In genomic region chr6:111710439-111710838, GRCh38 we compare ENCODE assay signal across 9 cellular contexts.
DNase-seq lines count a peak whose midpoint lies in the region; ATAC-seq, FAIRE-seq and TF ChIP-seq lines count a peak whose summit lies in the region.
"Had no signal": no experiment of that assay in that cellular context is flagged by ENCODE, and none has a peak within 500 bp of the region (broad histone marks: within the 10 kb centered on the region; RNA-seq: fewer than 3 reads in every experiment).

No MANE protein-coding gene starts in this region.

- peak overlapping the region; percentile 49 for H3K27ac Mint-ChIP-seq in activated T-helper 2 cell treated with anti-CD3 and anti-CD28 coated beads, Interferon-gamma antibody, Interleukin-2, Interleukin-4, amounts not matched to agents 10 μg/mL and 5 μg/mL and 100 μg/mL, durations not matched to agents 14 hours and 24 hours and 36 hours

- no peaks in the 10 kb centered on the region for H3K27me3 ChIP-seq in HepG2 (ENCODE audit: control insufficient read depth in 1 of 2, insufficient read depth in 2 of 2, low read length in 2 of 2)
- H3K27me3 ChIP-seq in right lobe of liver = no peaks in the 10 kb centered on the region
- H3K27me3 ChIP-seq in liver (ENCODE audit: control insufficient read depth in 4 of 4, insufficient read depth in 4 of 4, low read length in 3 of 4) = no peaks in the 10 kb centered on the region
- no peaks in the 10 kb centered on the region for H3K27me3 ChIP-seq in uterus
- H3K27me3 ChIP-seq in thyroid gland = no peaks in the 10 kb centered on the region

- H3K4me1 Mint-ChIP-seq in activated T-helper 2 cell treated with anti-CD3 and anti-CD28 coated beads, Interferon-gamma antibody, Interleukin-2, Interleukin-4, amounts not matched to agents 10 μg/mL and 5 μg/mL and 100 μg/mL, durations not matched to agents 14 hours and 24 hours and 36 hours (ENCODE audit: low read depth) = peaks cover 50% of the 10 kb centered on the region

- no peak for FAIRE-seq in HepG2 (lab: Jason Lieb, UNC)

- H3K36me3 ChIP-seq in HepG2 (replicated peaks in 1 of 2; ENCODE audit: control insufficient read depth in 1 of 2, insufficient read depth in 2 of 2, low read length in 2 of 2) (no peaks in the 10 kb centered on the region; a peak in 1 of 5 replicates), right lobe of liver (no peaks in the 10 kb centered on the region), liver (ENCODE audit: control insufficient read depth in 4 of 4, insufficient read depth in 3 of 4, low read depth in 1 of 4, low read length in 3 of 4) (no peaks in the 10 kb centered on the region), uterus (no peaks in the 10 kb centered on the region), thyroid gland (peaks cover 0 to 8% of the 10 kb centered on the region in 2 donors)

- H3K9ac ChIP-seq in HepG2 (ENCODE audit: insufficient read depth, low read depth, low read length) (no peak overlapping the region), liver (ENCODE audit: low read depth in 1 of 2, low read length in 2 of 2) (peak overlapping the region; percentile 45 to 55)

- no TSS peak for BruUV-seq in HepG2 (replicated peaks; lab: Mats Ljungman, UMichigan)

- H3K4me2 ChIP-seq in HepG2 (ENCODE audit: low read depth, low read length) = peak overlapping the region; percentile 16; the same call in 1 of the 2 replicates

- H3K79me2 ChIP-seq in HepG2 (ENCODE audit: insufficient read depth, low read length) = no peaks in the 10 kb centered on the region

- TF ChIP-seq POLR2A in HepG2 (IDR thresholded peaks at IDR 0.05; ENCODE audit: insufficient read depth in 1 of 2, low read depth in 2 of 2, low read length in 2 of 2) = no peak
- TF ChIP-seq POLR2A in right lobe of liver (IDR thresholded peaks at IDR 0.05) = no peak
- no peak for TF ChIP-seq POLR2A in uterus (IDR thresholded peaks at IDR 0.05)
- TF ChIP-seq POLR2A in thyroid gland (IDR thresholded peaks at IDR 0.05) = no peak

- TF ChIP-seq RAD21 in HepG2 (CRISPR knock-in tag; IDR thresholded peaks at IDR 0.05) (no peak), liver (IDR thresholded peaks at IDR 0.05) (no peak)

- POLR2A ChIA-PET in HepG2 (lab: Yijun Ruan, JAX) = no interaction called here

- no peak overlapping the region for H3K4me3 Mint-ChIP-seq in activated T-helper 2 cell treated with anti-CD3 and anti-CD28 coated beads, Interferon-gamma antibody, Interleukin-2, Interleukin-4, amounts not matched to agents 10 μg/mL and 5 μg/mL and 100 μg/mL, durations not matched to agents 14 hours and 24 hours and 36 hours (ENCODE audit: low read depth)

- H3K9me3 ChIP-seq in HepG2 (ENCODE audit: low read length) (no peaks in the 10 kb centered on the region), right lobe of liver (no peaks in the 10 kb centered on the region), liver (ENCODE audit: control insufficient read depth in 4 of 4, low read length in 3 of 4) (no peaks in the 10 kb centered on the region), uterus (no peaks in the 10 kb centered on the region), thyroid gland (no peaks in the 10 kb centered on the region)

- no peaks in the 10 kb centered on the region for H3K9me3 Mint-ChIP-seq in activated T-helper 2 cell treated with anti-CD3 and anti-CD28 coated beads, Interferon-gamma antibody, Interleukin-2, Interleukin-4, amounts not matched to agents 10 μg/mL and 5 μg/mL and 100 μg/mL, durations not matched to agents 14 hours and 24 hours and 36 hours

- no peaks in the 10 kb centered on the region for H4K20me1 ChIP-seq in HepG2 (ENCODE audit: insufficient read depth, low read length)

- H3K36me3 Mint-ChIP-seq in activated T-helper 2 cell treated with anti-CD3 and anti-CD28 coated beads, Interferon-gamma antibody, Interleukin-2, Interleukin-4, amounts not matched to agents 10 μg/mL and 5 μg/mL and 100 μg/mL, durations not matched to agents 14 hours and 24 hours and 36 hours (ENCODE audit: low read depth) = peaks cover 85% of the 10 kb centered on the region

- H2AFZ ChIP-seq in HepG2 (ENCODE audit: low read length) = no peak overlapping the region

- no peak for DNase-seq in HepG2 (ENCODE audit: low spot score)
- no peak for DNase-seq in right lobe of liver
- DNase-seq in activated T-helper 2 cell treated with anti-CD3 and anti-CD28 coated beads, Interferon-gamma antibody, Interleukin-2, Interleukin-4, amounts not matched to agents 10 μg/mL and 5 μg/mL and 100 μg/mL, durations not matched to agents 14 hours and 24 hours and 36 hours (ENCODE audit: low spot score) = no peak
- no peak for DNase-seq in uterus
- DNase-seq in thyroid gland = no peak
- no peak for DNase-seq in activated CD8-positive, alpha-beta memory T cell treated with anti-CD3 and anti-CD28 coated beads for 24 hours
- DNase-seq in HUDEP-2 (lab: John Stamatoyannopoulos, UW; ENCODE audit: unreplicated experiment in 76 of 76) = no peak
- DNase-seq: GOT3 had no signal

- no peak for TF ChIP-seq CTCF in HepG2 (CRISPR knock-in tag; IDR thresholded peaks at IDR 0.05)
- TF ChIP-seq CTCF in right lobe of liver (IDR thresholded peaks at IDR 0.05) = no peak
- no peak for TF ChIP-seq CTCF in liver (IDR thresholded peaks at IDR 0.05; ENCODE audit: low read depth, low read length, missing input control)
- no peak for TF ChIP-seq CTCF in uterus (IDR thresholded peaks at IDR 0.05)
- TF ChIP-seq CTCF in thyroid gland (IDR thresholded peaks at IDR 0.05) = no peak

- CTCF ChIA-PET in HepG2 (lab: Yijun Ruan, JAX; ENCODE audit: low intra/inter-chr PET ratio, low total read pairs) = interaction anchor here (1.1 to 2.8 kb wide), 5 partner anchors 287 to 453 kb away, joined by 3 to 42 read pairs (median 17); no protein-coding TSS in a partner anchor

- no peaks in the 10 kb centered on the region for H3K27me3 Mint-ChIP-seq in activated T-helper 2 cell treated with anti-CD3 and anti-CD28 coated beads, Interferon-gamma antibody, Interleukin-2, Interleukin-4, amounts not matched to agents 10 μg/mL and 5 μg/mL and 100 μg/mL, durations not matched to agents 14 hours and 24 hours and 36 hours (ENCODE audit: low read depth)

- WGBS in HepG2 (ENCODE audit: low lambda C conversion rate) = 87% methylated on average over 2 of the region's 2 CpGs
- 92% methylated on average over 2 of the region's 2 CpGs for WGBS in right lobe of liver (ENCODE audit: insufficient coverage, low coverage, low lambda C conversion rate, missing lambda C conversion rate)
- 86% methylated on average over 2 of the region's 2 CpGs for WGBS in liver
- WGBS in thyroid gland, 2 donors = 92 to 94% methylated on average over 2 of the region's 2 CpGs

- H3K27ac ChIP-seq in HepG2 (ENCODE audit: extremely low read length, insufficient read depth, low read length) (no peak overlapping the region), right lobe of liver (no peak overlapping the region), liver (ENCODE audit: low read depth in 1 of 2, low read length in 2 of 2) (no peak overlapping the region), uterus (peak overlapping the region; percentile 62 to 76), thyroid gland (peak overlapping the region in 1 of 3 donors; percentile 2)

- no peak overlapping the region for H3K4me3 ChIP-seq in HepG2 (replicated peaks in 1 of 3; ENCODE audit: insufficient read depth in 1 of 3, low read depth in 2 of 3, low read length in 3 of 3)
- peak overlapping the region in 1 of 3 donors; percentile 15 for H3K4me3 ChIP-seq in right lobe of liver
- H3K4me3 ChIP-seq in liver (ENCODE audit: low read depth in 1 of 3, low read length in 3 of 3) = peak overlapping the region; percentile 20 to 41 (median 29)
- no peak overlapping the region for H3K4me3 ChIP-seq in uterus
- no peak overlapping the region for H3K4me3 ChIP-seq in thyroid gland (replicated peaks in 1 of 3)

- H3K4me1 ChIP-seq in HepG2 (ENCODE audit: insufficient read depth, low read length) (no peaks in the 10 kb centered on the region), right lobe of liver (peaks cover 0 to 5% (median 0%) of the 10 kb centered on the region in 4 donors), liver (ENCODE audit: control insufficient read depth in 4 of 4, insufficient read depth in 4 of 4, low read length in 3 of 4) (peaks cover 0 to 3% (median 0%) of the 10 kb centered on the region in 4 donors), uterus (no peaks in the 10 kb centered on the region), thyroid gland (peaks cover 4 to 24% of the 10 kb centered on the region in 2 donors)

- intact Hi-C loops in HepG2 (cut with micrococcal nuclease; ENCODE audit: unreplicated experiment) = loop anchor here (1.0 kb wide), 4 partner anchors 287 to 453 kb away; no protein-coding TSS in a partner anchor
- intact Hi-C loops in right lobe of liver (cut with DNase I) = loop anchor here in 1 of 2 donors (5.0 to 10.0 kb wide), 3 partner anchors 287 to 454 kb away; no protein-coding TSS in a partner anchor
- intact Hi-C loops in activated T-helper 2 cell treated with anti-CD3 and anti-CD28 coated beads, Interferon-gamma antibody, Interleukin-2, Interleukin-4, amounts not matched to agents 10 μg/mL and 5 μg/mL and 100 μg/mL, durations not matched to agents 14 hours and 24 hours and 36 hours (cut with micrococcal nuclease) = loop anchor here (1.0 to 5.0 kb wide), 7 partner anchors 52 to 452 kb away; partner anchors contain the start of gene FYN
- intact Hi-C loops in uterus (cut with DNase I; ENCODE audit: low total_unique reads) = loop anchor here (2.0 to 10.0 kb wide), 3 partner anchors 164 to 337 kb away; partner anchors contain the start of gene FYN
- intact Hi-C loops in thyroid gland (cut with DNase I) = loop anchor here (5.0 to 10.0 kb wide), 2 partner anchors 164 to 332 kb away; partner anchors contain the start of gene FYN

- ATAC-seq in HepG2 (no peak), right lobe of liver (no peak)

- in situ Hi-C loops in HepG2 (cut with HindIII; ENCODE audit: extremely low pct_ligation_motif_present, low pct_unique_long_range_greater_than_20kb) = loop anchor here (25.0 kb wide), 1 partner anchor 452 kb away; no protein-coding TSS in a partner anchor

- TF ChIP-seq EP300 in HepG2 (IDR thresholded peaks at IDR 0.05; ENCODE audit: low read depth in 2 of 2, low read length in 2 of 2) (no peak), HepG2 (CRISPR knock-in tag; IDR thresholded peaks at IDR 0.05; ENCODE audit: borderline replicate concordance) (no peak)

TF ChIP-seq in HepG2, 621 proteins besides CTCF, POLR2A, EP300 and RAD21 (continues in another document):
- TF ChIP-seq JUNB (CRISPR knock-in tag; IDR thresholded peaks at IDR 0.05; ENCODE audit: borderline replicate concordance) (no peak), MIER2 (CRISPR knock-in tag; IDR thresholded peaks at IDR 0.05) (no peak), TMF1 (CRISPR knock-in tag; IDR thresholded peaks at IDR 0.05; ENCODE audit: low read depth) (no peak), HCFC1 (IDR thresholded peaks at IDR 0.05; ENCODE audit: low read depth, low read length) (no peak), ZFP82 (CRISPR knock-in tag; IDR thresholded peaks at IDR 0.05; ENCODE audit: borderline replicate concordance) (no peak)

TF ChIP-seq in liver, 16 proteins besides CTCF, POLR2A, EP300 and RAD21 (continues in another document):
- TF ChIP-seq TAF1 (conservative IDR thresholded peaks at IDR 0.05) (no peak), GABPA (IDR thresholded peaks at IDR 0.05 in 1 of 2, conservative IDR thresholded peaks at IDR 0.05 in 1 of 2) (no peak), FOXA2 (IDR thresholded peaks at IDR 0.05) (no peak), JUND (IDR thresholded peaks at IDR 0.05) (no peak), RXRA (IDR thresholded peaks at IDR 0.05) (no peak)

Comparison
In these comparisons a context has a peak if more than half of its experiments do, and no peak if none do; other contexts are left out.
1. H3K4me3 ChIP-seq: peak in liver (3 of 3); none in HepG2 (0 of 3), uterus (0 of 2) and thyroid gland (0 of 3).
2. H3K27ac ChIP-seq: peak in uterus (2 of 2); none in HepG2 (single experiment), right lobe of liver (0 of 3) and liver (0 of 2).